14 cellular contexts compared by ENCODE assay signal in the genomic region with DNA sequence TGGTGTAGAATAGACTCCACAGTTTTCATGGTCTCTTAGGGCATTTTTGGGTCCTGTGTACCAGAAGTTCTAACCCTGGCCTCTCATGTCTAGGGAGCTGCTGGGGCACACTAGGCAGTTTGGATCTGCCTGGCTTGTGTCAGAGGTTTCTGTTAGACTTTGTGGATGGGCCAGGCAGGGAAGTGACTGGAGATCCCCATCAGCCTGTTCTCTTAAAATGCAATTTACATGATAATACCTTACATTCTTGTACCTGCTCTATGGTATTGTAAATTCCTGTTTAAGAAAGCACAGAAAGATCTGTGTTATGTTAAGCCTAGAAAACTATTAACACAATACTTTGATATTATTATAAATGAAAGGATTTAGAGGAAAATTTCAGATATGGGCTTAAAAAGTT.
"Had no signal": no experiment of that assay in that cellular context is flagged by ENCODE, and none has a peak within 500 bp of the region (broad histone marks: within the 10 kb centered on the region; RNA-seq: fewer than 3 reads in every experiment).

No MANE protein-coding gene starts in this region.

- H3K4me1 Mint-ChIP-seq: stimulated activated naive CD8-positive, alpha-beta T cell treated with anti-CD3 and anti-CD28 coated beads, Interleukin-15, amount 100 ng/mL, for 72 hours had no signal

- H3K4me3 Mint-ChIP-seq: activated T-cell treated with anti-CD3 and anti-CD28 coated beads, Interleukin-2, amount 50 U/mL, for 24 hours; immature natural killer cell; stimulated activated naive CD8-positive, alpha-beta T cell treated with anti-CD3 and anti-CD28 coated beads, Interleukin-15, amount 100 ng/mL, for 72 hours had no signal

- H3K9me3 ChIP-seq: sigmoid colon, spleen, testis had no signal

- H3K27me3 ChIP-seq: sigmoid colon, spleen, testis had no signal

- DNase-seq: activated CD4-positive, alpha-beta T cell treated with anti-CD3 and anti-CD28 coated beads for 1 hour; activated CD4-positive, alpha-beta T cell treated with anti-CD3 and anti-CD28 coated beads, Interleukin-2, amount 50 U/mL, for 48 hours; activated naive CD4-positive, alpha-beta T cell treated with anti-CD3 and anti-CD28 coated beads, Interleukin-2, amount 50 U/mL, for 16 hours; activated T-cell treated with anti-CD3 and anti-CD28 coated beads, Interleukin-2, amount 50 U/mL, for 24 hours; immature natural killer cell; left cardiac atrium; naive B cell; sigmoid colon; spleen; stimulated activated naive CD8-positive, alpha-beta T cell treated with anti-CD3 and anti-CD28 coated beads, Interleukin-15, amount 100 ng/mL, for 72 hours; T-helper 9 cell; testis had no signal

- ATAC-seq: esophagus mucosa; left cardiac atrium; stimulated activated naive CD8-positive, alpha-beta T cell treated with anti-CD3 and anti-CD28 coated beads, Interleukin-15, amount 100 ng/mL, for 72 hours had no signal

- H3K36me3 ChIP-seq: spleen had no signal

- H3K27me3 Mint-ChIP-seq: activated T-cell treated with anti-CD3 and anti-CD28 coated beads, Interleukin-2, amount 50 U/mL, for 24 hours; naive B cell; stimulated activated naive CD8-positive, alpha-beta T cell treated with anti-CD3 and anti-CD28 coated beads, Interleukin-15, amount 100 ng/mL, for 72 hours had no signal

- H3K27ac ChIP-seq: parathyroid adenoma, sigmoid colon, spleen, testis had no signal

- H3K27ac Mint-ChIP-seq: activated T-cell treated with anti-CD3 and anti-CD28 coated beads, Interleukin-2, amount 50 U/mL, for 24 hours; immature natural killer cell; stimulated activated naive CD8-positive, alpha-beta T cell treated with anti-CD3 and anti-CD28 coated beads, Interleukin-15, amount 100 ng/mL, for 72 hours had no signal

- H3K4me1 ChIP-seq: parathyroid adenoma, testis had no signal

- H3K4me3 ChIP-seq: sigmoid colon, spleen, testis had no signal
